In genomic region chr10:100346351-100346764, GRCh38 we compare ENCODE assay signal across 8 cellular contexts. TPM values are rescaled to one million over a fixed set of nuclear protein-coding genes. Genes with fewer than 3 reads are reported as not detected.
DNase-seq lines count a peak whose midpoint lies in the region; ATAC-seq and TF ChIP-seq lines count a peak whose summit lies in the region.

No MANE protein-coding gene starts in this region.

- no peaks in the 10 kb centered on the region for H3K9me3 ChIP-seq in colonic mucosa

- H3K27me3 ChIP-seq in colonic mucosa = no peaks in the 10 kb centered on the region

- intact Hi-C loops in colonic mucosa (cut with DNase I) = no loop called here

- H3K27ac ChIP-seq in colonic mucosa = peak overlapping the region; percentile 59

- H3K4me1 ChIP-seq in colonic mucosa = no peaks in the 10 kb centered on the region

- peak overlapping the region; percentile 80 for H3K4me3 ChIP-seq in colonic mucosa

- no peaks in the 10 kb centered on the region for H3K36me3 ChIP-seq in colonic mucosa

- peak; percentile 52 for ATAC-seq in HG02678 (IDR thresholded peaks at IDR 0.05; ENCODE audit: unreplicated experiment)
- ATAC-seq in left lobe of liver = peak; percentile 45

- no peak for TF ChIP-seq CTCF in colonic mucosa (IDR thresholded peaks at IDR 0.05)

- peak overlapping the region; percentile 69 to 81 for H3K9ac ChIP-seq in colonic mucosa (ENCODE audit: low read depth in 2 of 2, low read length in 2 of 2)

- DNase-seq in NCI-H2081 (lab: John Stamatoyannopoulos, UW) (peak; percentile 66 to 68), NCI-H2081 treated with DMSO at 0.1 percent for 48 hours (lab: John Stamatoyannopoulos, UW) (no peak), NCI-H146 (lab: John Stamatoyannopoulos, UW) (peak; percentile 82), colonic mucosa (peak; percentile 79), left lobe of liver (ENCODE audit: low spot score) (no peak)
- DNase-seq in activated CD4-positive, alpha-beta T cell treated with anti-CD3 and anti-CD28 coated beads for 1 hour = peak; percentile 22
- peak; percentile 68 to 85 for DNase-seq in stimulated activated CD4-positive, alpha-beta T cell treated with anti-CD3 and anti-CD28 coated beads, Interleukin-2, amount 100 ng/mL, for 24 hours

RNA-seq across cellular contexts. Expression of gene SCD, which starts 0.7 kb away (rescaled TPM):
- total RNA-seq in colonic mucosa (100 to 1,000 TPM; 159 to 513 TPM), left lobe of liver (257 TPM)

RNA-seq across cellular contexts. Expression of gene PKD2L1, which starts 16.3 kb away (rescaled TPM):
- total RNA-seq in colonic mucosa (under 1 TPM; 0.50 to 0.52 TPM), left lobe of liver (0.20 TPM)

RNA-seq across cellular contexts. Expression of gene BLOC1S2, which starts 59.9 kb away (rescaled TPM):
- total RNA-seq in colonic mucosa (10 to 100 TPM; 20.6 to 21.5 TPM), left lobe of liver (16.4 TPM)

Comparison
In these comparisons a context has a peak if more than half of its experiments do, and no peak if none do; other contexts are left out.
1. DNase-seq: peak in NCI-H2081 (2 of 2), NCI-H146 (single experiment), activated CD4-positive, alpha-beta T cell treated with anti-CD3 and anti-CD28 coated beads for 1 hour (single experiment), colonic mucosa (single experiment) and stimulated activated CD4-positive, alpha-beta T cell treated with anti-CD3 and anti-CD28 coated beads, Interleukin-2, amount 100 ng/mL, for 24 hours (2 of 2); none in NCI-H2081 treated with DMSO at 0.1 percent for 48 hours (single experiment) and left lobe of liver (single experiment).